ENCODE assay signal across 8 cellular contexts in genomic region chr5:78483809-78484521, GRCh38.
A peak's percentile ranks its signal among the peaks of the same experiment; 100 is the strongest.
DNase-seq lines count a peak whose midpoint lies in the region; ATAC-seq, FAIRE-seq and TF ChIP-seq lines count a peak whose summit lies in the region.

No MANE protein-coding gene starts in this region.

- H3K4me1 Mint-ChIP-seq in activated T-cell treated with anti-CD3 and anti-CD28 coated beads, Interleukin-2, amount 50 U/mL, for 72 hours (ENCODE audit: low read depth) = peaks cover 9% of the 10 kb centered on the region

- WGBS in pancreas, 2 donors = 86 to 90% methylated on average over 3 of the region's 3 CpGs

- H3K36me3 ChIP-seq in bronchial epithelial cell (ENCODE audit: control insufficient read depth, insufficient read depth, low read length) (peaks cover 4% of the 10 kb centered on the region), pancreas (peaks cover 0 to 9% (median 0%) of the 10 kb centered on the region in 3 donors)

- FAIRE-seq in bronchial epithelial cell (lab: Jason Lieb, UNC) (no peak), pancreas (lab: Jason Lieb, UNC) (no peak)

- H3K27me3 ChIP-seq in bronchial epithelial cell (ENCODE audit: control insufficient read depth, insufficient read depth, low read length) (no peaks in the 10 kb centered on the region), pancreas (no peaks in the 10 kb centered on the region)

- peaks cover 0 to 9% (median 0%) of the 10 kb centered on the region in 3 donors for H3K4me1 ChIP-seq in pancreas

- TF ChIP-seq CTCF in AG10803 (conservative IDR thresholded peaks at IDR 0.05; ENCODE audit: low read length) = no peak
- no peak for TF ChIP-seq CTCF in bronchial epithelial cell (IDR thresholded peaks at IDR 0.05; ENCODE audit: insufficient read depth, low read length, severe bottlenecking)
- TF ChIP-seq CTCF in pancreas (IDR thresholded peaks at IDR 0.05) = no peak

- ATAC-seq in GM21360 (IDR thresholded peaks at IDR 0.05; ENCODE audit: unreplicated experiment) = peak; percentile 86
- peak in 3 of 4 donors; percentile 29 to 72 (median 59) for ATAC-seq in pancreas
- ATAC-seq in activated T-cell treated with anti-CD3 and anti-CD28 coated beads, Interleukin-2, amount 50 U/mL, for 72 hours (replicated peaks in 1 of 2) = no peak

- no peaks in the 10 kb centered on the region for H3K27me3 Mint-ChIP-seq in activated T-cell treated with anti-CD3 and anti-CD28 coated beads, Interleukin-2, amount 50 U/mL, for 72 hours (ENCODE audit: low read depth)

- no peaks in the 10 kb centered on the region for H3K9me3 Mint-ChIP-seq in activated T-cell treated with anti-CD3 and anti-CD28 coated beads, Interleukin-2, amount 50 U/mL, for 72 hours

- intact Hi-C loops in pancreas (cut with DNase I) = no loop called here

- peak; percentile 51 for DNase-seq in AG10803 (ENCODE audit: low read depth)
- peak; percentile 87 for DNase-seq in Jurkat, Clone E6-1 (ENCODE audit: low read depth, low spot score)
- peak; percentile 63 for DNase-seq in bronchial epithelial cell (ENCODE audit: low read depth)
- no peak for DNase-seq in pancreas
- DNase-seq in GOT3 (lab: John Stamatoyannopoulos, UW) = no peak
- DNase-seq in activated CD4-positive, alpha-beta T cell treated with anti-CD3 and anti-CD28 coated beads for 1 hour = no peak
- DNase-seq in activated T-cell treated with anti-CD3 and anti-CD28 coated beads, Interleukin-2, amount 50 U/mL, for 72 hours = no peak

- H3K27ac ChIP-seq in pancreas = no peak overlapping the region

- no peaks in the 10 kb centered on the region for H3K36me3 Mint-ChIP-seq in activated T-cell treated with anti-CD3 and anti-CD28 coated beads, Interleukin-2, amount 50 U/mL, for 72 hours (ENCODE audit: insufficient read depth in 2 of 2)

- no peaks in the 10 kb centered on the region for H3K9me3 ChIP-seq in pancreas

- no peak overlapping the region for H3K4me3 ChIP-seq in AG10803 (ENCODE audit: low read length)
- no peak overlapping the region for H3K4me3 ChIP-seq in Jurkat, Clone E6-1 (ENCODE audit: low read length)
- no peak overlapping the region for H3K4me3 ChIP-seq in bronchial epithelial cell (ENCODE audit: low read depth, low read length)
- no peak overlapping the region for H3K4me3 ChIP-seq in pancreas

- no peak overlapping the region for H3K27ac Mint-ChIP-seq in activated T-cell treated with anti-CD3 and anti-CD28 coated beads, Interleukin-2, amount 50 U/mL, for 72 hours

- no peak overlapping the region for H3K4me3 Mint-ChIP-seq in activated T-cell treated with anti-CD3 and anti-CD28 coated beads, Interleukin-2, amount 50 U/mL, for 72 hours

Comparison
In these comparisons a context has a peak if more than half of its experiments do, and no peak if none do; other contexts are left out.
1. DNase-seq: peak in AG10803 (single experiment), Jurkat, Clone E6-1 (single experiment) and bronchial epithelial cell (single experiment); none in pancreas (0 of 6), GOT3 (single experiment), activated CD4-positive, alpha-beta T cell treated with anti-CD3 and anti-CD28 coated beads for 1 hour (single experiment) and activated T-cell treated with anti-CD3 and anti-CD28 coated beads, Interleukin-2, amount 50 U/mL, for 72 hours (0 of 2).
2. ATAC-seq: peak in GM21360 (single experiment) and pancreas (3 of 4); none in activated T-cell treated with anti-CD3 and anti-CD28 coated beads, Interleukin-2, amount 50 U/mL, for 72 hours (0 of 2).